ENCODE assay signal across 1 cellular context in genomic region chr6:168116975-168117899, GRCh38.
A peak's percentile ranks its signal among the peaks of the same experiment; 100 is the strongest.
TF ChIP-seq lines count a peak whose summit lies in the region.

No MANE protein-coding gene starts in this region.

TF ChIP-seq in liver, 16 proteins besides CTCF, POLR2A, EP300 and RAD21 (continued from another document):
- TF ChIP-seq JUND (IDR thresholded peaks at IDR 0.05) (peak; percentile 64 to 73), EGR1 (IDR thresholded peaks at IDR 0.05; ENCODE audit: low read depth in 2 of 2) (no peak), NR2F2 (IDR thresholded peaks at IDR 0.05) (no peak), HNF4G (IDR thresholded peaks at IDR 0.05) (peak; percentile 28)
- TF ChIP-seq, protein P1, sequence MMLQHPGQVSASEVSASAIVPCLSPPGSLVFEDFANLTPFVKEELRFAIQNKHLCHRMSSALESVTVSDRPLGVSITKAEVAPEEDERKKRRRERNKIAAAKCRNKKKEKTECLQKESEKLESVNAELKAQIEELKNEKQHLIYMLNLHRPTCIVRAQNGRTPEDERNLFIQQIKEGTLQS (IDR thresholded peaks at IDR 0.05), result peak; percentile 57
TF ChIP-seq in liver: peak in this region for 5.
